20 cellular contexts compared by ENCODE assay signal in the genomic region with DNA sequence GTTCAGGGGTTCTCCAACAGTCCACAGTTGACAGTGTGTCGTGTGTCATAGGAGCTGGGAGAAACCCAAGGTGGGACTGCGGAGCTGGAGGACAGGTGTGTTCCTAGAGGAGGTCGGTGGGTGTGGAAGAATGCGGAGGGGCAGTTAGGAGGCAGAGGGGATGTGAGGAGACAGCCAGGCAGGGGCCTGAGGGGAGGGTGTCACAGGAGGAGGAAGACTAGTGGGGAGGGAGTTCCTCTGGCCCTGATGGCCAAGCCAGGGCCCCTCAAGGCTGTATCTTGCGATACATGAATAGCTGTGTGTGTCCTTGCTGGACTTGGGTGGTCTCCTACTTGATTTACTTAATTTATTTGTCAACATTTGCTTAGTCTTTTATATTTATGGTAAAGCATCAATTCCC.
A peak's percentile ranks its signal among the peaks of the same experiment; 100 is the strongest.
DNase-seq lines count a peak whose midpoint lies in the region; ATAC-seq and TF ChIP-seq lines count a peak whose summit lies in the region.
"Had no signal": no experiment of that assay in that cellular context is flagged by ENCODE, and none has a peak within 500 bp of the region (broad histone marks: within the 10 kb centered on the region; RNA-seq: fewer than 3 reads in every experiment).

No MANE protein-coding gene starts in this region.

- H3K4me1 ChIP-seq in breast epithelium (no peaks in the 10 kb centered on the region), mesenchymal stem cell (ENCODE audit: control insufficient read depth, insufficient read depth, low read depth, low read length) (no peaks in the 10 kb centered on the region)
- H3K4me1 ChIP-seq: BLaER1, Caco-2 had no signal

- DNase-seq in MCF 10A (ENCODE audit: unreplicated experiment) (no peak), breast epithelium (ENCODE audit: low spot score in 2 of 2) (no peak), mesenchymal stem cell (no peak), osteocyte (ENCODE audit: extremely low spot score, unreplicated experiment) (peak; percentile 54), G401 (ENCODE audit: low spot score) (no peak)
- no peak for DNase-seq in naive thymus-derived CD8-positive, alpha-beta T cell
- DNase-seq: Caco-2; CD4-positive, CD25-positive, alpha-beta regulatory T cell; CD8-positive, alpha-beta T cell; DMS153; DND-41; GDM1; GM23248; H7; HCEC 1CT had no signal

- no peak overlapping the region for H3K4ac ChIP-seq in mesenchymal stem cell (ENCODE audit: low read depth in 1 of 2, low read length in 2 of 2)

- H4K8ac ChIP-seq in mesenchymal stem cell (ENCODE audit: low read length) = no peak overlapping the region

- no peak overlapping the region for H2BK12ac ChIP-seq in mesenchymal stem cell (ENCODE audit: low read length in 2 of 2)

- H3K36me3 ChIP-seq in breast epithelium (no peaks in the 10 kb centered on the region), mesenchymal stem cell (ENCODE audit: control insufficient read depth in 1 of 2, insufficient read depth in 2 of 2, low read depth in 1 of 2, low read length in 2 of 2) (no peaks in the 10 kb centered on the region)
- H3K36me3 ChIP-seq: BLaER1 had no signal

- H3K27me3 Mint-ChIP-seq in MCF 10A (ENCODE audit: insufficient read depth, unreplicated experiment) = no peaks in the 10 kb centered on the region
- peaks cover 4% of the 10 kb centered on the region for H3K27me3 Mint-ChIP-seq in osteocyte (ENCODE audit: unreplicated experiment)
- peaks cover 0 to 20% (median 4%) of the 10 kb centered on the region in 5 donors for H3K27me3 Mint-ChIP-seq in naive thymus-derived CD8-positive, alpha-beta T cell

- H3K23ac ChIP-seq in mesenchymal stem cell (ENCODE audit: low read length in 2 of 2) = no peak overlapping the region

- no peaks in the 10 kb centered on the region for H3K79me1 ChIP-seq in mesenchymal stem cell (replicated peaks; ENCODE audit: low read length, poor library complexity, severe bottlenecking)

- no peak overlapping the region for H3K4me2 ChIP-seq in mesenchymal stem cell (ENCODE audit: low read length, poor library complexity, severe bottlenecking)
- H3K4me2 ChIP-seq: BLaER1 had no signal

- H3K36me3 Mint-ChIP-seq in MCF 10A (ENCODE audit: insufficient read depth, unreplicated experiment) = no peaks in the 10 kb centered on the region
- H3K36me3 Mint-ChIP-seq in osteocyte (ENCODE audit: unreplicated experiment) = no peaks in the 10 kb centered on the region
- H3K36me3 Mint-ChIP-seq in naive thymus-derived CD8-positive, alpha-beta T cell = no peaks in the 10 kb centered on the region
- H3K36me3 Mint-ChIP-seq: CD4-positive, CD25-positive, alpha-beta regulatory T cell; CD8-positive, alpha-beta T cell had no signal

- H3K9me3 Mint-ChIP-seq in MCF 10A (ENCODE audit: unreplicated experiment) (no peaks in the 10 kb centered on the region), osteocyte (ENCODE audit: unreplicated experiment) (no peaks in the 10 kb centered on the region)
- H3K9me3 Mint-ChIP-seq in naive thymus-derived CD8-positive, alpha-beta T cell = no peaks in the 10 kb centered on the region
- H3K9me3 Mint-ChIP-seq: CD8-positive, alpha-beta T cell had no signal

- no peak overlapping the region for H2AFZ ChIP-seq in mesenchymal stem cell (ENCODE audit: low read depth, low read length)
- H2AFZ ChIP-seq: GM23248 had no signal

- H3K27ac Mint-ChIP-seq in MCF 10A (ENCODE audit: low read depth, unreplicated experiment) (peak overlapping the region; percentile 13), osteocyte (ENCODE audit: unreplicated experiment) (no peak overlapping the region)
- H3K27ac Mint-ChIP-seq in naive thymus-derived CD8-positive, alpha-beta T cell = no peak overlapping the region
- H3K27ac Mint-ChIP-seq: B cell; CD4-positive, CD25-positive, alpha-beta regulatory T cell; CD8-positive, alpha-beta T cell had no signal

- TF ChIP-seq CTCF in MCF 10A (IDR thresholded peaks at IDR 0.05; ENCODE audit: unreplicated experiment) = no peak
- no peak for TF ChIP-seq CTCF in breast epithelium (IDR thresholded peaks at IDR 0.05)
- no peak for TF ChIP-seq CTCF in osteocyte (IDR thresholded peaks at IDR 0.05)

- no peak overlapping the region for H3K4me3 ChIP-seq in breast epithelium
- no peak overlapping the region for H3K4me3 ChIP-seq in mesenchymal stem cell (ENCODE audit: insufficient read depth in 1 of 2, low read depth in 1 of 2, low read length in 2 of 2)
- H3K4me3 ChIP-seq: BLaER1, GM12878, GM23248 had no signal

- in situ Hi-C loops in G401 (cut with HindIII; ENCODE audit: low sequenced_read_pairs) = no loop called here

- H4K91ac ChIP-seq in mesenchymal stem cell (ENCODE audit: low read length) = peak overlapping the region; percentile 45

- no peak for TF ChIP-seq POLR2A in breast epithelium (IDR thresholded peaks at IDR 0.05)

- no peak overlapping the region for H3K9ac ChIP-seq in mesenchymal stem cell (ENCODE audit: low read length)
- H3K9ac ChIP-seq: BLaER1, GM23248 had no signal

- no peak overlapping the region for H2BK5ac ChIP-seq in mesenchymal stem cell (ENCODE audit: low read depth, low read length, poor library complexity, severe bottlenecking)

- H3K27me3 ChIP-seq in breast epithelium (no peaks in the 10 kb centered on the region), mesenchymal stem cell (ENCODE audit: control insufficient read depth in 1 of 2, insufficient read depth in 1 of 2, low read length in 2 of 2) (peaks cover 0 to 11% of the 10 kb centered on the region in 2 experiments)
- H3K27me3 ChIP-seq: BLaER1 had no signal

- H3K14ac ChIP-seq in mesenchymal stem cell (ENCODE audit: low read length in 2 of 2) = no peak overlapping the region

- H3K9me3 ChIP-seq in breast epithelium (no peaks in the 10 kb centered on the region), mesenchymal stem cell (ENCODE audit: control insufficient read depth, low read length) (no peaks in the 10 kb centered on the region)
- H3K9me3 ChIP-seq: BLaER1, Caco-2 had no signal

- H3K18ac ChIP-seq in mesenchymal stem cell (ENCODE audit: low read depth in 1 of 2, low read length in 2 of 2) = no peak overlapping the region

- intact Hi-C loops in MCF 10A (cut with micrococcal nuclease) = no loop called here
- intact Hi-C loops in breast epithelium (cut with DNase I; ENCODE audit: low total_unique reads) = no loop called here

- H3K4me1 Mint-ChIP-seq in MCF 10A (ENCODE audit: insufficient read depth, unreplicated experiment) (no peaks in the 10 kb centered on the region), osteocyte (ENCODE audit: unreplicated experiment) (no peaks in the 10 kb centered on the region)
- no peaks in the 10 kb centered on the region for H3K4me1 Mint-ChIP-seq in naive thymus-derived CD8-positive, alpha-beta T cell
- H3K4me1 Mint-ChIP-seq: B cell; CD4-positive, CD25-positive, alpha-beta regulatory T cell had no signal

- H2BK120ac ChIP-seq in mesenchymal stem cell (ENCODE audit: low read depth, low read length) = no peak overlapping the region

- WGBS in mesenchymal stem cell = 76% methylated on average over 4 of the region's 5 CpGs

- H2BK15ac ChIP-seq in mesenchymal stem cell (ENCODE audit: low read depth, poor library complexity, severe bottlenecking) = no peak overlapping the region

- POLR2A ChIA-PET in MCF 10A (lab: Yijun Ruan, JAX) = no interaction called here
- POLR2A ChIA-PET in naive thymus-derived CD8-positive, alpha-beta T cell (lab: Charles Lee) = no interaction called here

- no TSS peak for BruUV-seq in MCF 10A (replicated peaks; lab: Mats Ljungman, UMichigan)

- H2AK5ac ChIP-seq in mesenchymal stem cell (ENCODE audit: low read length, severe bottlenecking) = no peak overlapping the region

- CTCF ChIA-PET in MCF 10A (lab: Yijun Ruan, JAX) = no interaction called here

- H3K4me3 Mint-ChIP-seq in MCF 10A (ENCODE audit: unreplicated experiment) = no peak overlapping the region
- H3K4me3 Mint-ChIP-seq in osteocyte (ENCODE audit: unreplicated experiment) = no peak overlapping the region
- no peak overlapping the region for H3K4me3 Mint-ChIP-seq in naive thymus-derived CD8-positive, alpha-beta T cell
- H3K4me3 Mint-ChIP-seq: B cell; CD4-positive, CD25-positive, alpha-beta regulatory T cell; CD8-positive, alpha-beta T cell had no signal

- H3K27ac ChIP-seq in breast epithelium (no peak overlapping the region), mesenchymal stem cell (ENCODE audit: low read length, poor library complexity, severe bottlenecking) (no peak overlapping the region)
- H3K27ac ChIP-seq: 22Rv1, BLaER1, C4-2B, GM23248 had no signal

- ATAC-seq in naive thymus-derived CD8-positive, alpha-beta T cell = no peak
- ATAC-seq: CD8-positive, alpha-beta T cell; GM12878 had no signal
